ENCODE assay signal across 1 cellular context in genomic region chr5:91175708-91176107, GRCh38.
TF ChIP-seq lines count a peak whose summit lies in the region.

No MANE protein-coding gene starts in this region.

TF ChIP-seq in IMR-90, 13 proteins besides CTCF, POLR2A, EP300 and RAD21:
- TF ChIP-seq USF2 (IDR thresholded peaks at IDR 0.05; ENCODE audit: low read depth, low read length) (no peak), RCOR1 (IDR thresholded peaks at IDR 0.05; ENCODE audit: insufficient replicate concordance, low read length) (no peak), RFX5 (IDR thresholded peaks at IDR 0.05; ENCODE audit: low read depth, low read length) (no peak)
